19 cellular contexts compared by ENCODE assay signal in genomic region chr10:103501186-103501585, GRCh38. TPM values are rescaled to one million over a fixed set of nuclear protein-coding genes. Genes with fewer than 3 reads are reported as not detected.
DNase-seq lines count a peak whose midpoint lies in the region; FAIRE-seq and TF ChIP-seq lines count a peak whose summit lies in the region.
"Had no signal": no experiment of that assay in that cellular context is flagged by ENCODE, and none has a peak within 500 bp of the region (broad histone marks: within the 10 kb centered on the region; RNA-seq: fewer than 3 reads in every experiment).

No MANE protein-coding gene starts in this region.

- peak overlapping the region; percentile 81 for H3K9ac ChIP-seq in MM.1S (ENCODE audit: low read length)

- TF ChIP-seq POLR2A in GM12892 (IDR thresholded peaks at IDR 0.05; ENCODE audit: low read depth, low read length): no peak

- H3K27ac ChIP-seq in MM.1S (ENCODE audit: low read length) (peak overlapping the region; percentile 97), caudate nucleus (ENCODE audit: low read depth, low read length) (no peak overlapping the region)
- H3K27ac ChIP-seq: Peyer's patch had no signal

- no peaks in the 10 kb centered on the region for H3K9me2 ChIP-seq in MM.1S (replicated peaks; ENCODE audit: insufficient read depth, low read length)

- peak; percentile 42 for FAIRE-seq in GM12892 (lab: Jason Lieb, UNC)
- FAIRE-seq: G401.6, K562 had no signal

- H3K4me1 Mint-ChIP-seq in glutamatergic neuron (ENCODE audit: low read depth, unreplicated experiment): peaks cover 22% of the 10 kb centered on the region
- H3K4me1 Mint-ChIP-seq in type B pancreatic cell (ENCODE audit: unreplicated experiment): peaks cover 26% of the 10 kb centered on the region

- no peak overlapping the region for H2AFZ ChIP-seq in MM.1S (ENCODE audit: low read length)

- peak overlapping the region; percentile 57 for H3K4me2 ChIP-seq in MM.1S (ENCODE audit: low read depth, low read length)

- H3K27me3 Mint-ChIP-seq in glutamatergic neuron (ENCODE audit: unreplicated experiment) (peaks cover 14% of the 10 kb centered on the region), type B pancreatic cell (peaks cover 18% of the 10 kb centered on the region)

- H3K4me3 ChIP-seq in MM.1S (ENCODE audit: low read length): no peak overlapping the region
- H3K4me3 ChIP-seq: K562, Peyer's patch had no signal

- peaks cover 37% of the 10 kb centered on the region for H3K79me2 ChIP-seq in MM.1S (ENCODE audit: low read length)

- no peaks in the 10 kb centered on the region for H3K36me3 Mint-ChIP-seq in glutamatergic neuron (ENCODE audit: unreplicated experiment)
- no peaks in the 10 kb centered on the region for H3K36me3 Mint-ChIP-seq in type B pancreatic cell
- H3K36me3 Mint-ChIP-seq: CD14-positive monocyte had no signal

- H4K20me1 ChIP-seq in MM.1S (ENCODE audit: insufficient read depth, low read length): no peaks in the 10 kb centered on the region

- H3K36me3 ChIP-seq in MM.1S (replicated peaks; ENCODE audit: insufficient read depth, low read length): no peaks in the 10 kb centered on the region
- H3K36me3 ChIP-seq: Peyer's patch had no signal

- peaks cover 2% of the 10 kb centered on the region for H3K9me3 Mint-ChIP-seq in glutamatergic neuron (ENCODE audit: unreplicated experiment)
- no peaks in the 10 kb centered on the region for H3K9me3 Mint-ChIP-seq in type B pancreatic cell

- TF ChIP-seq CTCF in MM.1S (IDR thresholded peaks at IDR 0.05; ENCODE audit: low read length) (no peak), glutamatergic neuron (IDR thresholded peaks at IDR 0.05; ENCODE audit: partially characterized antibody, unreplicated experiment) (no peak), type B pancreatic cell (conservative IDR thresholded peaks at IDR 0.05) (no peak)

- DNase-seq in GM12892 (ENCODE audit: insufficient read length): no peak
- no peak for DNase-seq in MM.1S
- peak; percentile 37 for DNase-seq in glutamatergic neuron
- no peak for DNase-seq in type B pancreatic cell (ENCODE audit: extremely low spot score, unreplicated experiment)
- DNase-seq in caudate nucleus (lab: John Stamatoyannopoulos, UW): no peak
- no peak for DNase-seq in CD1c-positive myeloid dendritic cell (ENCODE audit: extremely low spot score)
- DNase-seq in OCI-M2 (lab: John Stamatoyannopoulos, UW; ENCODE audit: unreplicated experiment): no peak
- DNase-seq: ACHN, DMS 273 treated with DMSO at 0.1 percent for 48 hours, DND-41, GOT3, NCI-H1105 treated with DMSO at 0.1 percent for 48 hours, NCI-H1694 treated with DMSO at 0.1 percent for 48 hours, Peyer's patch had no signal

- peak overlapping the region; percentile 3 for H3K27ac Mint-ChIP-seq in glutamatergic neuron (ENCODE audit: unreplicated experiment)
- H3K27ac Mint-ChIP-seq in type B pancreatic cell: peak overlapping the region; percentile 43
- H3K27ac Mint-ChIP-seq: CD14-positive monocyte had no signal

- no peaks in the 10 kb centered on the region for H3K27me3 ChIP-seq in MM.1S (replicated peaks; ENCODE audit: insufficient read depth, low read length)
- H3K27me3 ChIP-seq: Peyer's patch had no signal

- peaks cover 72% of the 10 kb centered on the region for H3K4me1 ChIP-seq in MM.1S (ENCODE audit: low read length)
- H3K4me1 ChIP-seq: Peyer's patch had no signal

- H3K4me3 Mint-ChIP-seq in glutamatergic neuron (ENCODE audit: unreplicated experiment) (peak overlapping the region; percentile 37), type B pancreatic cell (peak overlapping the region; percentile 24)

- no peaks in the 10 kb centered on the region for H3K9me3 ChIP-seq in MM.1S (replicated peaks; ENCODE audit: insufficient read depth, low read length)
- H3K9me3 ChIP-seq: Peyer's patch had no signal

- H3F3A ChIP-seq in MM.1S (ENCODE audit: insufficient read depth, low read length): peaks cover 46% of the 10 kb centered on the region

RNA-seq across cellular contexts. Expression of gene NEURL1, which starts 7.7 kb away (rescaled TPM):
- polyA plus RNA-seq in GM12892 (2012; ENCODE audit: missing spikeins): 0.36 TPM
- total RNA-seq in glutamatergic neuron (ENCODE audit: unreplicated experiment) (3.1 TPM), type B pancreatic cell (ENCODE audit: low replicate concordance) (38.3 and 102 TPM in 2 replicates)
- total RNA-seq: NCI-H460 had no signal

RNA-seq across cellular contexts. Expression of gene CALHM3, which starts 22.1 kb away (rescaled TPM):
- polyA plus RNA-seq in GM12892 (2012; ENCODE audit: missing spikeins): 0.47 TPM
- total RNA-seq in glutamatergic neuron (ENCODE audit: unreplicated experiment): not detected
- 3.3 and 20.3 TPM in 2 replicates for total RNA-seq in type B pancreatic cell (ENCODE audit: low replicate concordance)
- total RNA-seq: K562, NCI-H460, Peyer's patch, SK-MEL-5 had no signal
- polyA plus RNA-seq: K562 had no signal

RNA-seq across cellular contexts. Expression of gene CALHM1, which starts 42.5 kb away (rescaled TPM):
- polyA plus RNA-seq in GM12892 (2012; ENCODE audit: missing spikeins): 0.53 TPM
- total RNA-seq in glutamatergic neuron (ENCODE audit: unreplicated experiment) (not detected), type B pancreatic cell (ENCODE audit: low replicate concordance) (0.17 TPM in 1 of 2 replicates, not detected in the other)
- total RNA-seq: K562, NCI-H460, SK-MEL-5 had no signal
- polyA plus RNA-seq: CD14-positive monocyte had no signal

RNA-seq across cellular contexts. Expression of gene CALHM2, which starts 49.0 kb away (rescaled TPM):
- 11.5 TPM for polyA plus RNA-seq in GM12892 (2012; ENCODE audit: missing spikeins)
- total RNA-seq in glutamatergic neuron (ENCODE audit: unreplicated experiment) (0.44 TPM), type B pancreatic cell (ENCODE audit: low replicate concordance) (3.5 and 27.8 TPM in 2 replicates)
- total RNA-seq: K562, SK-MEL-5 had no signal
